1 cellular context compared by ENCODE assay signal in the genomic region with DNA sequence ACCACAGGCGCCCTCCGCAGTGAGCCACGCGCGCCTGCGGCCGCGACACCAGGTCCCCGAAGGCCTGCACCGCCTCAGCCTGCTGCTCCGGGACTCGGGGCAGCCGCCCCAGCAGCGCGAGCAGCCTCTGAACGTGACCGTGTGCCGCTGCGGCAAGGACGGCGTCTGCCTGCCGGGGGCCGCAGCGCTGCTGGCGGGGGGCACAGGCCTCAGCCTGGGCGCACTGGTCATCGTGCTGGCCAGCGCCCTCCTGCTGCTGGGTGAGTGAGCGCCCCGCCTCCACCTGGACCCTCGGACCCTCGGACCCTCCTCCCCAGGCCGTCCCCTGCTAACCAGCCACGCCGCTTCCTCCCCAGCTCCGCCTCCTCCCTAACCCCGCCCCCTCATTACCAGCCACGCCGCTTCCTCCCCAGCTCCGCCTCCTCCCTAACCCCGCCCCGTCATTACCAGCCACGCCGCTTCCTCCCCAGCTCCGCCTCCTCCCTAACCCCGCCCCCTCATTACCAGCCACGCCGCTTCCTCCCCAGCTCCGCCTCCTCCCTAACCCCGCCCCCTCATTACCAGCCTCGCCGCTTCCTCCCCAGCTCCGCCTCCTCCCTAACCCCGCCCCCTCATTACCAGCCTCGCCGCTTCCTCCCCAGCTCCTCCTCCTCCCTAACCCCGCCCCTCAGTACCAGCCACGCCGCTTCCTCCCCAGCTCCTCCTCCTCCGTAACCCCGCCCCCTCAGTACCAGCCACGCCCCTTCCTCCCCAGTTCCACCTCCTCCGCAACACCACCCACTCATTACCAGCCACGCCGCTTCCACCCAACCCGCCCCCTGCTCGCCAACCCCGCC.
A peak's percentile ranks its signal among the peaks of the same experiment; 100 is the strongest.
TF ChIP-seq lines count a peak whose summit lies in the region.
"Not testable (repeated sequence)": the region's sequence is repeated elsewhere in the genome, so short reads cannot be mapped to it uniquely, and the experiment has no call there.

No MANE protein-coding gene starts in this region.

TF ChIP-seq in HepG2, 621 proteins besides CTCF, POLR2A, EP300 and RAD21 (continued from another document and continues in another):
- TF ChIP-seq ARID5B (CRISPR knock-in tag; IDR thresholded peaks at IDR 0.05) (peak; percentile 57), KDM3A (CRISPR knock-in tag; IDR thresholded peaks at IDR 0.05; ENCODE audit: low read depth) (peak; percentile 83; the same call in 1 of the 2 replicates), KDM1A (CRISPR knock-in tag; IDR thresholded peaks at IDR 0.05) (0 out of 2 replicates have a peak, but pooled peaks have one; percentile 36), ZSCAN21 (CRISPR knock-in tag; IDR thresholded peaks at IDR 0.05; ENCODE audit: borderline replicate concordance) (peak; percentile 92), SALL1 (CRISPR knock-in tag; IDR thresholded peaks at IDR 0.05) (peak; percentile 93), TMF1 (CRISPR knock-in tag; IDR thresholded peaks at IDR 0.05; ENCODE audit: low read depth) (peak; percentile 90), ZFP36L1 (CRISPR knock-in tag; IDR thresholded peaks at IDR 0.05) (0 out of 2 replicates have a peak, but pooled peaks have one; percentile 49), PHF8 (CRISPR knock-in tag; IDR thresholded peaks at IDR 0.05) (peak; percentile 80), FOXA1 (CRISPR knock-in tag; IDR thresholded peaks at IDR 0.05) (peak; percentile 48), CHCHD3 (CRISPR knock-in tag; IDR thresholded peaks at IDR 0.05) (0 out of 2 replicates have a peak, but pooled peaks have one; percentile 66), TEAD2 (CRISPR knock-in tag; IDR thresholded peaks at IDR 0.05) (0 out of 2 replicates have a peak, but pooled peaks have one; percentile 40), MEIS1 (CRISPR knock-in tag; IDR thresholded peaks at IDR 0.05; ENCODE audit: borderline replicate concordance) (peak; percentile 82), HDAC1 (CRISPR knock-in tag; IDR thresholded peaks at IDR 0.05) (0 out of 2 replicates have a peak, but pooled peaks have one; percentile 70), MTF2 (CRISPR knock-in tag; IDR thresholded peaks at IDR 0.05; ENCODE audit: borderline replicate concordance) (peak; percentile 66; the same call in 1 of the 2 replicates), ATF2 (CRISPR knock-in tag; IDR thresholded peaks at IDR 0.05) (peak; percentile 79), RXRB (CRISPR knock-in tag; IDR thresholded peaks at IDR 0.05; ENCODE audit: borderline replicate concordance) (peak; percentile 47; the same call in 1 of the 2 replicates), ZNF597 (CRISPR knock-in tag; IDR thresholded peaks at IDR 0.05) (peak; percentile 82; the same call in 1 of the 2 replicates), ZNF737 (CRISPR knock-in tag; IDR thresholded peaks at IDR 0.05; ENCODE audit: borderline replicate concordance) (peak; percentile 72; the same call in 1 of the 2 replicates), SRY (CRISPR knock-in tag; IDR thresholded peaks at IDR 0.05) (peak; percentile 77), JARID2 (CRISPR knock-in tag; IDR thresholded peaks at IDR 0.05; ENCODE audit: insufficient replicate concordance) (peak; percentile 84), HOXD1 (CRISPR knock-in tag; IDR thresholded peaks at IDR 0.05) (peak; percentile 85; the same call in 1 of the 2 replicates), ZKSCAN1 (IDR thresholded peaks at IDR 0.05; ENCODE audit: low read length) (peak; percentile 64), SOX5 (CRISPR knock-in tag; IDR thresholded peaks at IDR 0.05; ENCODE audit: borderline replicate concordance) (peak; percentile 49), BORCS8-MEF2B (CRISPR knock-in tag; IDR thresholded peaks at IDR 0.05) (peak; percentile 76), ETV6 (CRISPR knock-in tag; conservative IDR thresholded peaks at IDR 0.05) (peak; percentile 90)
- TF ChIP-seq, protein P1, sequence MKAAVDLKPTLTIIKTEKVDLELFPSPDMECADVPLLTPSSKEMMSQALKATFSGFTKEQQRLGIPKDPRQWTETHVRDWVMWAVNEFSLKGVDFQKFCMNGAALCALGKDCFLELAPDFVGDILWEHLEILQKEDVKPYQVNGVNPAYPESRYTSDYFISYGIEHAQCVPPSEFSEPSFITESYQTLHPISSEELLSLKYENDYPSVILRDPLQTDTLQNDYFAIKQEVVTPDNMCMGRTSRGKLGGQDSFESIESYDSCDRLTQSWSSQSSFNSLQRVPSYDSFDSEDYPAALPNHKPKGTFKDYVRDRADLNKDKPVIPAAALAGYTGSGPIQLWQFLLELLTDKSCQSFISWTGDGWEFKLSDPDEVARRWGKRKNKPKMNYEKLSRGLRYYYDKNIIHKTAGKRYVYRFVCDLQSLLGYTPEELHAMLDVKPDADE (CRISPR knock-in tag; IDR thresholded peaks at IDR 0.05) = peak; percentile 83; the same call in 1 of the 2 replicates
- TF ChIP-seq FOXA1 (IDR thresholded peaks at IDR 0.05) = not testable (repeated sequence)
- TF ChIP-seq, protein P2, sequence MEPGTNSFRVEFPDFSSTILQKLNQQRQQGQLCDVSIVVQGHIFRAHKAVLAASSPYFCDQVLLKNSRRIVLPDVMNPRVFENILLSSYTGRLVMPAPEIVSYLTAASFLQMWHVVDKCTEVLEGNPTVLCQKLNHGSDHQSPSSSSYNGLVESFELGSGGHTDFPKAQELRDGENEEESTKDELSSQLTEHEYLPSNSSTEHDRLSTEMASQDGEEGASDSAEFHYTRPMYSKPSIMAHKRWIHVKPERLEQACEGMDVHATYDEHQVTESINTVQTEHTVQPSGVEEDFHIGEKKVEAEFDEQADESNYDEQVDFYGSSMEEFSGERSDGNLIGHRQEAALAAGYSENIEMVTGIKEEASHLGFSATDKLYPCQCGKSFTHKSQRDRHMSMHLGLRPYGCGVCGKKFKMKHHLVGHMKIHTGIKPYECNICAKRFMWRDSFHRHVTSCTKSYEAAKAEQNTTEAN (CRISPR knock-in tag; conservative IDR thresholded peaks at IDR 0.05) = peak; percentile 61; the same call in 1 of the 2 replicates
- TF ChIP-seq, protein P3, sequence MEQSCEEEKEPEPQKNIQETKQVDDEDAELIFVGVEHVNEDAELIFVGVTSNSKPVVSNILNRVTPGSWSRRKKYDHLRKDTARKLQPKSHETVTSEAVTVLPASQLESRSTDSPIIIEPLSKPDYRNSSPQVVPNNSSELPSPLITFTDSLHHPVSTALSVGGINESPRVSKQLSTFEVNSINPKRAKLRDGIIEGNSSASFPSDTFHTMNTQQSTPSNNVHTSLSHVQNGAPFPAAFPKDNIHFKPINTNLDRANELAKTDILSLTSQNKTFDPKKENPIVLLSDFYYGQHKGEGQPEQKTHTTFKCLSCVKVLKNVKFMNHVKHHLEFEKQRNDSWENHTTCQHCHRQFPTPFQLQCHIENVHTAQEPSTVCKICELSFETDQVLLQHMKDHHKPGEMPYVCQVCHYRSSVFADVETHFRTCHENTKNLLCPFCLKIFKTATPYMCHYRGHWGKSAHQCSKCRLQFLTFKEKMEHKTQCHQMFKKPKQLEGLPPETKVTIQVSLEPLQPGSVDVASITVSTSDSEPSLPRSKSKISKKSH (CRISPR knock-in tag; IDR thresholded peaks at IDR 0.05; ENCODE audit: borderline replicate concordance) = 0 out of 2 replicates have a peak, but pooled peaks have one; percentile 84
- TF ChIP-seq, protein P4, sequence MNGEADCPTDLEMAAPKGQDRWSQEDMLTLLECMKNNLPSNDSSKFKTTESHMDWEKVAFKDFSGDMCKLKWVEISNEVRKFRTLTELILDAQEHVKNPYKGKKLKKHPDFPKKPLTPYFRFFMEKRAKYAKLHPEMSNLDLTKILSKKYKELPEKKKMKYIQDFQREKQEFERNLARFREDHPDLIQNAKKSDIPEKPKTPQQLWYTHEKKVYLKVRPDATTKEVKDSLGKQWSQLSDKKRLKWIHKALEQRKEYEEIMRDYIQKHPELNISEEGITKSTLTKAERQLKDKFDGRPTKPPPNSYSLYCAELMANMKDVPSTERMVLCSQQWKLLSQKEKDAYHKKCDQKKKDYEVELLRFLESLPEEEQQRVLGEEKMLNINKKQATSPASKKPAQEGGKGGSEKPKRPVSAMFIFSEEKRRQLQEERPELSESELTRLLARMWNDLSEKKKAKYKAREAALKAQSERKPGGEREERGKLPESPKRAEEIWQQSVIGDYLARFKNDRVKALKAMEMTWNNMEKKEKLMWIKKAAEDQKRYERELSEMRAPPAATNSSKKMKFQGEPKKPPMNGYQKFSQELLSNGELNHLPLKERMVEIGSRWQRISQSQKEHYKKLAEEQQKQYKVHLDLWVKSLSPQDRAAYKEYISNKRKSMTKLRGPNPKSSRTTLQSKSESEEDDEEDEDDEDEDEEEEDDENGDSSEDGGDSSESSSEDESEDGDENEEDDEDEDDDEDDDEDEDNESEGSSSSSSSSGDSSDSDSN (CRISPR knock-in tag; IDR thresholded peaks at IDR 0.05) = peak; percentile 94
- TF ChIP-seq, protein P5, sequence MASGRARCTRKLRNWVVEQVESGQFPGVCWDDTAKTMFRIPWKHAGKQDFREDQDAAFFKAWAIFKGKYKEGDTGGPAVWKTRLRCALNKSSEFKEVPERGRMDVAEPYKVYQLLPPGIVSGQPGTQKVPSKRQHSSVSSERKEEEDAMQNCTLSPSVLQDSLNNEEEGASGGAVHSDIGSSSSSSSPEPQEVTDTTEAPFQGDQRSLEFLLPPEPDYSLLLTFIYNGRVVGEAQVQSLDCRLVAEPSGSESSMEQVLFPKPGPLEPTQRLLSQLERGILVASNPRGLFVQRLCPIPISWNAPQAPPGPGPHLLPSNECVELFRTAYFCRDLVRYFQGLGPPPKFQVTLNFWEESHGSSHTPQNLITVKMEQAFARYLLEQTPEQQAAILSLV (CRISPR knock-in tag; IDR thresholded peaks at IDR 0.05; ENCODE audit: borderline replicate concordance) = peak; percentile 95
- TF ChIP-seq, protein P6, sequence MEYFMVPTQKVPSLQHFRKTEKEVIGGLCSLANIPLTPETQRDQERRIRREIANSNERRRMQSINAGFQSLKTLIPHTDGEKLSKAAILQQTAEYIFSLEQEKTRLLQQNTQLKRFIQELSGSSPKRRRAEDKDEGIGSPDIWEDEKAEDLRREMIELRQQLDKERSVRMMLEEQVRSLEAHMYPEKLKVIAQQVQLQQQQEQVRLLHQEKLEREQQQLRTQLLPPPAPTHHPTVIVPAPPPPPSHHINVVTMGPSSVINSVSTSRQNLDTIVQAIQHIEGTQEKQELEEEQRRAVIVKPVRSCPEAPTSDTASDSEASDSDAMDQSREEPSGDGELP (IDR thresholded peaks at IDR 0.05; ENCODE audit: borderline replicate concordance, low read depth) = peak; percentile 67; the same call in 1 of the 2 replicates
- TF ChIP-seq, protein P7, sequence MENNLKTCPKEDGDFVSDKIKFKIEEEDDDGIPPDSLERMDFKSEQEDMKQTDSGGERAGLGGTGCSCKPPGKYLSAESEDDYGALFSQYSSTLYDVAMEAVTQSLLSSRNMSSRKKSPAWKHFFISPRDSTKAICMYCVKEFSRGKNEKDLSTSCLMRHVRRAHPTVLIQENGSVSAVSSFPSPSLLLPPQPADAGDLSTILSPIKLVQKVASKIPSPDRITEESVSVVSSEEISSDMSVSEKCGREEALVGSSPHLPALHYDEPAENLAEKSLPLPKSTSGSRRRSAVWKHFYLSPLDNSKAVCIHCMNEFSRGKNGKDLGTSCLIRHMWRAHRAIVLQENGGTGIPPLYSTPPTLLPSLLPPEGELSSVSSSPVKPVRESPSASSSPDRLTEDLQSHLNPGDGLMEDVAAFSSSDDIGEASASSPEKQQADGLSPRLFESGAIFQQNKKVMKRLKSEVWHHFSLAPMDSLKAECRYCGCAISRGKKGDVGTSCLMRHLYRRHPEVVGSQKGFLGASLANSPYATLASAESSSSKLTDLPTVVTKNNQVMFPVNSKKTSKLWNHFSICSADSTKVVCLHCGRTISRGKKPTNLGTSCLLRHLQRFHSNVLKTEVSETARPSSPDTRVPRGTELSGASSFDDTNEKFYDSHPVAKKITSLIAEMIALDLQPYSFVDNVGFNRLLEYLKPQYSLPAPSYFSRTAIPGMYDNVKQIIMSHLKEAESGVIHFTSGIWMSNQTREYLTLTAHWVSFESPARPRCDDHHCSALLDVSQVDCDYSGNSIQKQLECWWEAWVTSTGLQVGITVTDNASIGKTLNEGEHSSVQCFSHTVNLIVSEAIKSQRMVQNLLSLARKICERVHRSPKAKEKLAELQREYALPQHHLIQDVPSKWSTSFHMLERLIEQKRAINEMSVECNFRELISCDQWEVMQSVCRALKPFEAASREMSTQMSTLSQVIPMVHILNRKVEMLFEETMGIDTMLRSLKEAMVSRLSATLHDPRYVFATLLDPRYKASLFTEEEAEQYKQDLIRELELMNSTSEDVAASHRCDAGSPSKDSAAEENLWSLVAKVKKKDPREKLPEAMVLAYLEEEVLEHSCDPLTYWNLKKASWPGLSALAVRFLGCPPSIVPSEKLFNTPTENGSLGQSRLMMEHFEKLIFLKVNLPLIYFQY (CRISPR knock-in tag; IDR thresholded peaks at IDR 0.05; ENCODE audit: borderline replicate concordance) = peak; percentile 54; the same call in 1 of the 2 replicates
